In the genomic region with DNA sequence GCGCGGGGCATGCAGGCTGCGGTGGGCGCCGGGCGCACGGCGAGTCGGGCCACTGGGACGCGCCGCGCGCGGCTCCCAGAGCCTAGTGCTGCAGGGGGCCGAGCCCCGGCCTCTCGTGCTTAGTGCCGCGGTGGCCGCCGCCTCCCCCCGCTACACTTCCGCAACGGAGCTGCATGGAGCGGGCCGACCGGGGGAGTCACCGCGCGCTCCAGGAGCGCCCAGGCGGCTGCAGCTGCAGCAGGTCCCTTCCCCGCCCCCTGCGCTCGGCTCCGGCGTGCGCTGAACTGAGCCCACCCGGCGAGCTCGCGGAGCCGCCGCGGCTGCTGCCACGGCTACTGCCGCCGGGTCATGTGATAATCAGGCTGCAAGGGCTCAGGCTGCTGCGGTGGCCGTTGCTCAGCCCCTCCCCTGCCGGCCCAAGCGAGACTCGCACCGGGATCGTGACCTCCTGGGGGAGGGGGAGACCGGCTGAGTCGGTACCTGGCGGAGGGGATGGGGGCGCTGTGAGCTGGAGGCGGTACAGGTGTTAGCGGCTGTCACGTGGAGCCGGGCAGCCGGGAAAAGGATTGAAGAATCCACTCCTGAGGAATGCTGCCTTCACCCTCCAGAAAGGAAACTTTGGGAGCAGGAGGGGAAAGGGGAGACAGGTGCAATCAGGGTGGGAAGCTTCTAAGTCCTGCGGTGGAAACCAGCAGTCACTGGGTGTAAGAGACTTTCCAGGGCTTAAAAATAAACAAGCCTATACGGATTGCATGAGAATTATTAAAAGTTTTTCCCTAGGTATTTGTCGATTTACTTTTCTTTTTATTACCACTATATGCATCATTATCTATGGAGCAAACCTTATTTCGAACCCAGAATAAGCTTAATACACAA, we compare ENCODE assay signal across 8 cellular contexts. TPM values are rescaled to one million over a fixed set of nuclear protein-coding genes. Genes with fewer than 3 reads are reported as not detected.
A peak's percentile ranks its signal among the peaks of the same experiment; 100 is the strongest.
DNase-seq lines count a peak whose midpoint lies in the region; ATAC-seq, FAIRE-seq and TF ChIP-seq lines count a peak whose summit lies in the region.

A gene with protein sequence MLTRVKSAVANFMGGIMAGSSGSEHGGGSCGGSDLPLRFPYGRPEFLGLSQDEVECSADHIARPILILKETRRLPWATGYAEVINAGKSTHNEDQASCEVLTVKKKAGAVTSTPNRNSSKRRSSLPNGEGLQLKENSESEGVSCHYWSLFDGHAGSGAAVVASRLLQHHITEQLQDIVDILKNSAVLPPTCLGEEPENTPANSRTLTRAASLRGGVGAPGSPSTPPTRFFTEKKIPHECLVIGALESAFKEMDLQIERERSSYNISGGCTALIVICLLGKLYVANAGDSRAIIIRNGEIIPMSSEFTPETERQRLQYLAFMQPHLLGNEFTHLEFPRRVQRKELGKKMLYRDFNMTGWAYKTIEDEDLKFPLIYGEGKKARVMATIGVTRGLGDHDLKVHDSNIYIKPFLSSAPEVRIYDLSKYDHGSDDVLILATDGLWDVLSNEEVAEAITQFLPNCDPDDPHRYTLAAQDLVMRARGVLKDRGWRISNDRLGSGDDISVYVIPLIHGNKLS (minus strand): TSS at position 352 of the 876 bp plus-strand sequence. CDS start 414 bp downstream, outside the sequence.

- H3K4me1 ChIP-seq in gastroesophageal sphincter (peaks cover 0 to 26% (median 9%) of the 10 kb centered on the region in 3 donors), vagina (peaks cover 17% of the 10 kb centered on the region)

- H3K9me3 ChIP-seq in gastroesophageal sphincter, result no peaks in the 10 kb centered on the region
- no peaks in the 10 kb centered on the region for H3K9me3 ChIP-seq in vagina

- H3K27ac ChIP-seq in gastroesophageal sphincter (peak within 1 kb of the TSS in 2 of 4 donors; percentile 46 to 66), vagina (no peak within 1 kb of the TSS)

- ATAC-seq in GM19452 (IDR thresholded peaks at IDR 0.05; ENCODE audit: unreplicated experiment), result peak; percentile 77
- peak; percentile 76 for ATAC-seq in HG03460 (IDR thresholded peaks at IDR 0.05; ENCODE audit: unreplicated experiment)
- peak; percentile 62 for ATAC-seq in activated T-helper 17 cell treated with anti-CD3 and anti-CD28 coated beads, Interleukin-2, amount 50 U/mL, for 72 hours (replicated peaks)
- peak; percentile 73 for ATAC-seq in gastroesophageal sphincter

- intact Hi-C loops in vagina (cut with DNase I), result no loop called here

- TF ChIP-seq CTCF in D721Med (IDR thresholded peaks at IDR 0.05; ENCODE audit: insufficient read depth, missing control alignments) (peak; percentile 26), gastroesophageal sphincter (IDR thresholded peaks at IDR 0.05) (peak in 2 of 4 experiments; percentile 36 to 43), nephron progenitor cell (IDR thresholded peaks at IDR 0.05) (peak; percentile 57), vagina (IDR thresholded peaks at IDR 0.05) (no peak)

- no peaks in the 10 kb centered on the region for H3K9me3 Mint-ChIP-seq in activated T-helper 17 cell treated with anti-CD3 and anti-CD28 coated beads, Interleukin-2, amount 50 U/mL, for 72 hours
- no peaks in the 10 kb centered on the region for H3K9me3 Mint-ChIP-seq in nephron progenitor cell

- no peak within 1 kb of the TSS for H3K27ac Mint-ChIP-seq in activated T-helper 17 cell treated with anti-CD3 and anti-CD28 coated beads, Interleukin-2, amount 50 U/mL, for 72 hours
- peak within 1 kb of the TSS; percentile 48 for H3K27ac Mint-ChIP-seq in nephron progenitor cell

- TF ChIP-seq EP300 in gastroesophageal sphincter (IDR thresholded peaks at IDR 0.05), result no peak

- H3K4me3 ChIP-seq in gastroesophageal sphincter (peak within 1 kb of the TSS; percentile 21 to 76), vagina (peak within 1 kb of the TSS; percentile 51 to 62)

- TF ChIP-seq POLR2A in gastroesophageal sphincter (IDR thresholded peaks at IDR 0.05), result no peak
- no peak for TF ChIP-seq POLR2A in vagina (IDR thresholded peaks at IDR 0.05)

- H3K4me1 Mint-ChIP-seq in activated T-helper 17 cell treated with anti-CD3 and anti-CD28 coated beads, Interleukin-2, amount 50 U/mL, for 72 hours, result peaks cover 5% of the 10 kb centered on the region
- H3K4me1 Mint-ChIP-seq in nephron progenitor cell, result peaks cover 42% of the 10 kb centered on the region

- H3K27me3 Mint-ChIP-seq in activated T-helper 17 cell treated with anti-CD3 and anti-CD28 coated beads, Interleukin-2, amount 50 U/mL, for 72 hours, result peaks cover 40% of the 10 kb centered on the region
- H3K27me3 Mint-ChIP-seq in nephron progenitor cell (ENCODE audit: low read depth, poor library complexity), result peaks cover 17% of the 10 kb centered on the region

- DNase-seq in D721Med (ENCODE audit: insufficient read length, low spot score) (peak; percentile 28), NCI-H526 (lab: John Stamatoyannopoulos, UW) (peak; percentile 90 to 97), nephron progenitor cell (peak; percentile 87), vagina (ENCODE audit: extremely low spot score in 2 of 2) (no peak)

- peak within 1 kb of the TSS; percentile 78 for H3K4me3 Mint-ChIP-seq in activated T-helper 17 cell treated with anti-CD3 and anti-CD28 coated beads, Interleukin-2, amount 50 U/mL, for 72 hours
- H3K4me3 Mint-ChIP-seq in nephron progenitor cell, result peak within 1 kb of the TSS; percentile 97

- H3K36me3 ChIP-seq in gastroesophageal sphincter, result no peaks in the 10 kb centered on the region
- H3K36me3 ChIP-seq in vagina, result no peaks in the 10 kb centered on the region

- peaks cover 15% of the 10 kb centered on the region for H3K27me3 ChIP-seq in gastroesophageal sphincter
- H3K27me3 ChIP-seq in vagina, result no peaks in the 10 kb centered on the region

- FAIRE-seq in D721Med (lab: Jason Lieb, UNC), result no peak

- 11 to 13% methylated on average over 4 to 7 of the region's 69 CpGs for WGBS in gastroesophageal sphincter (ENCODE audit: low coverage in 1 of 2), 2 donors

- H3K36me3 Mint-ChIP-seq in activated T-helper 17 cell treated with anti-CD3 and anti-CD28 coated beads, Interleukin-2, amount 50 U/mL, for 72 hours (ENCODE audit: low read depth), result no peaks in the 10 kb centered on the region
- H3K36me3 Mint-ChIP-seq in nephron progenitor cell (ENCODE audit: low read depth), result no peaks in the 10 kb centered on the region

RNA-seq across cellular contexts. Expression of the gene that starts here (rescaled TPM):
- total RNA-seq in activated T-helper 17 cell treated with anti-CD3 and anti-CD28 coated beads, Interleukin-2, amount 50 U/mL, for 72 hours, result not detected
- total RNA-seq in gastroesophageal sphincter, result 1 to 10 TPM; 1.3 to 1.9 (median 1.6) TPM
- 0.49 TPM for total RNA-seq in vagina

Comparison
In these comparisons a context has a peak if more than half of its experiments do, and no peak if none do; other contexts are left out.
1. Peak in ATAC-seq in activated T-helper 17 cell treated with anti-CD3 and anti-CD28 coated beads, Interleukin-2, amount 50 U/mL, for 72 hours; RNA of the gene not detected or under 1 TPM.
2. DNase-seq: peak in D721Med (single experiment), NCI-H526 (2 of 2) and nephron progenitor cell (single experiment); none in vagina (0 of 2).
3. CTCF ChIP-seq: peak in D721Med (single experiment) and nephron progenitor cell (single experiment); none in vagina (0 of 3).
4. Peak in every context shown above with its lines, with median percentiles within 50 percentile points of each other: ATAC-seq.